Comparison of ENCODE assay signal across 9 cellular contexts in the genomic region with DNA sequence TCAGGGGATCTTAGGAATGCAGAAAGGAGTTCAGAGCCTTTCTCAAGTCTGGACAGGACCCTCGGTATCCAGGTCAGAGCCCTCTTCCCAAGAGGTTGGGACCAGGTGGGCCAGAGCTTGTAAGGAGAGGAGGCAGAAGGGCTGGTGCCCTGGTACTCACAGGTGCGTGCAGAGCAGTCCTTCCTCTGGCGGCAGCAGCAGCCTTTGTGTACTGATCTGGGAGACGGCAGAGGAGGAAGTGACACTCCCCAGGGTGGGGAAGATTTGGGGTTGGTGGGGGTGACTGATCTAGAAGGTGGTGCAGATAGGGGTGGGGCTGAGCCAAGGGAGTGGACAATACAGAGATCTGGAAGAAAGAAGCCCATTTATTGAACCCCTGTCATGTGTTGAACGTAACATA. TPM values are rescaled to one million over a fixed set of nuclear protein-coding genes. Genes with fewer than 3 reads are reported as not detected.
DNase-seq lines count a peak whose midpoint lies in the region; ATAC-seq and TF ChIP-seq lines count a peak whose summit lies in the region.
"Had no signal": no experiment of that assay in that cellular context is flagged by ENCODE, and none has a peak within 500 bp of the region (broad histone marks: within the 10 kb centered on the region; RNA-seq: fewer than 3 reads in every experiment).

A gene with protein sequence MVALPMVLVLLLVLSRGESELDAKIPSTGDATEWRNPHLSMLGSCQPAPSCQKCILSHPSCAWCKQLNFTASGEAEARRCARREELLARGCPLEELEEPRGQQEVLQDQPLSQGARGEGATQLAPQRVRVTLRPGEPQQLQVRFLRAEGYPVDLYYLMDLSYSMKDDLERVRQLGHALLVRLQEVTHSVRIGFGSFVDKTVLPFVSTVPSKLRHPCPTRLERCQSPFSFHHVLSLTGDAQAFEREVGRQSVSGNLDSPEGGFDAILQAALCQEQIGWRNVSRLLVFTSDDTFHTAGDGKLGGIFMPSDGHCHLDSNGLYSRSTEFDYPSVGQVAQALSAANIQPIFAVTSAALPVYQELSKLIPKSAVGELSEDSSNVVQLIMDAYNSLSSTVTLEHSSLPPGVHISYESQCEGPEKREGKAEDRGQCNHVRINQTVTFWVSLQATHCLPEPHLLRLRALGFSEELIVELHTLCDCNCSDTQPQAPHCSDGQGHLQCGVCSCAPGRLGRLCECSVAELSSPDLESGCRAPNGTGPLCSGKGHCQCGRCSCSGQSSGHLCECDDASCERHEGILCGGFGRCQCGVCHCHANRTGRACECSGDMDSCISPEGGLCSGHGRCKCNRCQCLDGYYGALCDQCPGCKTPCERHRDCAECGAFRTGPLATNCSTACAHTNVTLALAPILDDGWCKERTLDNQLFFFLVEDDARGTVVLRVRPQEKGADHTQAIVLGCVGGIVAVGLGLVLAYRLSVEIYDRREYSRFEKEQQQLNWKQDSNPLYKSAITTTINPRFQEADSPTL (minus strand): TSS at position 210 of the 400 bp plus-strand sequence. CDS start 6,808 bp downstream, outside the sequence.

- H3K4me3 Mint-ChIP-seq in central memory CD8-positive, alpha-beta T cell, result peak within 1 kb of the TSS; percentile 78

- DNase-seq in GM13977 (ENCODE audit: low spot score), result peak; percentile 78
- peak; percentile 41 to 73 (median 42) for DNase-seq in T-helper 1 cell
- DNase-seq in central memory CD8-positive, alpha-beta T cell (ENCODE audit: low spot score in 2 of 2), result peak in 1 of 2 donors; percentile 44
- peak; percentile 52 for DNase-seq in stimulated activated CD8-positive, alpha-beta memory T cell treated with anti-CD3 and anti-CD28 coated beads, Interleukin-4, amount 100 ng/mL, for 24 hours (ENCODE audit: low read depth)
- DNase-seq in lower leg skin (ENCODE audit: low spot score in 2 of 2), result no peak
- no peak for DNase-seq in ecto neural progenitor cell (ENCODE audit: low spot score)
- no peak for DNase-seq in H7

- in situ Hi-C loops in GM13977 (cut with MboI; ENCODE audit: low pct_unique_long_range_greater_than_20kb, low sequenced_read_pairs, unreplicated experiment), result no loop called here

- no peaks in the 10 kb centered on the region for H3K27me3 Mint-ChIP-seq in central memory CD8-positive, alpha-beta T cell

- H3K36me3 Mint-ChIP-seq in central memory CD8-positive, alpha-beta T cell (ENCODE audit: insufficient read depth), result peaks cover 33% of the 10 kb centered on the region

- 42 to 46% methylated on average over 5 of the region's 5 CpGs for WGBS in lower leg skin, 2 donors

- no peaks in the 10 kb centered on the region; the same call in 1 of the 2 replicates for H3K27me3 ChIP-seq in H7 (ENCODE audit: control insufficient read depth, insufficient read depth, low read length)

- TF ChIP-seq CTCF in GM13977 (IDR thresholded peaks at IDR 0.05; ENCODE audit: extremely low read depth, insufficient read depth, missing control alignments) (no peak), lower leg skin (IDR thresholded peaks at IDR 0.05) (no peak)

- H3K4me3 ChIP-seq in lower leg skin (ENCODE audit: low read depth, poor library complexity, severe bottlenecking) (no peak within 1 kb of the TSS), H7 (ENCODE audit: insufficient read depth, low read depth, low read length) (no peak within 1 kb of the TSS)

- ATAC-seq in HG02623 (IDR thresholded peaks at IDR 0.05; ENCODE audit: unreplicated experiment), result peak; percentile 39
- ATAC-seq in central memory CD8-positive, alpha-beta T cell (replicated peaks; ENCODE audit: extremely low read depth, poor library complexity, severe bottlenecking), result peak; percentile 81

- peaks cover 57% of the 10 kb centered on the region for H3K4me1 Mint-ChIP-seq in central memory CD8-positive, alpha-beta T cell

- H3K27ac Mint-ChIP-seq in central memory CD8-positive, alpha-beta T cell (ENCODE audit: low read depth), result peak within 1 kb of the TSS; percentile 92

- H3K36me3 ChIP-seq in H7 (replicated peaks; ENCODE audit: control insufficient read depth, insufficient read depth, low read length), result peaks cover 8% of the 10 kb centered on the region

- intact Hi-C loops in lower leg skin (cut with DNase I; ENCODE audit: low total_unique reads), result no loop called here

- H3K9me3 Mint-ChIP-seq in central memory CD8-positive, alpha-beta T cell, result no peaks in the 10 kb centered on the region

- no peak for TF ChIP-seq POLR2A in lower leg skin (IDR thresholded peaks at IDR 0.05)

RNA-seq across cellular contexts. Expression of the gene that starts here (rescaled TPM):
- total RNA-seq in lower leg skin, result 10 to 100 TPM in 1 of 4 donors, 1 to 10 TPM in 3; 6.5 to 13.2 (median 7.8) TPM
- 0.30 and 0.52 TPM in 2 replicates for total RNA-seq in H7 (2014; rRNA removed; shearing (Covaris generic))
- total RNA-seq: HT1080 had no signal

Comparison
In these comparisons a context has a peak if more than half of its experiments do, and no peak if none do; other contexts are left out.
1. DNase-seq: peak in GM13977 (single experiment), T-helper 1 cell (5 of 5) and stimulated activated CD8-positive, alpha-beta memory T cell treated with anti-CD3 and anti-CD28 coated beads, Interleukin-4, amount 100 ng/mL, for 24 hours (single experiment); none in lower leg skin (0 of 2), ecto neural progenitor cell (single experiment) and H7 (single experiment).